In the genomic region with DNA sequence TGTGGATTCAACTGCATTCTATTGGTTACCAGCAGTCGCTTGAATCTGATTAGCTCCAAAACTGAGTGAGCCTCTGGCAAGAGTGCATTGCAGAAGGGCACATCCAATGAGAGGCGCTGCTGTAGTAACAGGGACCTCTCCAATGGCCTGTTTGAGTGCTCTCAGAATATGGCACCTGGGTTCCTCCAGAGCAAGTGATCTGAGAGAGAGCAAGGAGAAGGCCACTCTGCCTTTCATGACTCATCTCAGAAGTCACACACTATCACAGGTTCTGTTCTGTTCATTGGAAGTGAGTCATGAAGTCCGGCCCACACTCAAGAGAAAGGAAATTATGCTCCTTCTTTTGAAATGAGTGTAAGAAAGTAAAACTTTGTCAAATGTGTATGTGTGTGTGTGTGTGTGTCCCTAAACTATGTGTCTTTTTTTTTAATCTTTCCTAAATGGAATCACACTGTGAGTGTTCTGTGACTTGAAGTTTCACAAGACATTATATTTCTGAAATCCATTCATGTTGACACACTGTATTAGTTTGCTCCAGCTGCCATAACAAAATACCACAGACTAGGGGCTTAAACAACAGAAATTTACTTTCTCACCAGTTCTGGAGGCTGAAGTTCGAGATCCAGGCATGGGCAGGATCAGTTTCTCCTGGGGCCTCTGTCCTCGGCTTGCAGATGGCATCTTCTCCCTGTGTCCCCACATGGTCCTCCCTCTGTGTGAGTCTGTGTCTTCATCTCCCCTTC, we compare ENCODE assay signal across 8 cellular contexts.
DNase-seq lines count a peak whose midpoint lies in the region; ATAC-seq and TF ChIP-seq lines count a peak whose summit lies in the region.

No MANE protein-coding gene starts in this region.

- POLR2A ChIA-PET in AG04449 (lab: Yijun Ruan, JAX) = no interaction called here
- POLR2A ChIA-PET in PC-3 (lab: Charles Lee; ENCODE audit: unreplicated experiment) = no interaction called here
- POLR2A ChIA-PET in PC-9 (lab: Charles Lee; ENCODE audit: unreplicated experiment) = no interaction called here
- POLR2A ChIA-PET in T-cell (lab: Charles Lee) = no interaction called here

- H3K79me2 ChIP-seq in PC-3 (ENCODE audit: low read length) (no peaks in the 10 kb centered on the region), PC-9 (ENCODE audit: low read depth) (no peaks in the 10 kb centered on the region)

- no peaks in the 10 kb centered on the region for H3K36me3 Mint-ChIP-seq in T-cell

- ATAC-seq in GM19467 (IDR thresholded peaks at IDR 0.05; ENCODE audit: unreplicated experiment) (peak; percentile 67), PC-3 (peak; percentile 96), T-cell (replicated peaks in 1 of 4) (no peak)

- DNase-seq in AG04449 (ENCODE audit: low read depth, low spot score) (peak; percentile 63), PC-3 (peak; percentile 69), foreskin melanocyte (peak; percentile 60), PC-9 (no peak), T-cell (no peak), iPS-NIHi11 (ENCODE audit: low spot score) (no peak), T-helper 9 cell (no peak)

- peaks cover 21% of the 10 kb centered on the region for H3K4me1 ChIP-seq in PC-3 (ENCODE audit: insufficient read depth, low read length)
- H3K4me1 ChIP-seq in PC-9 (replicated peaks; ENCODE audit: insufficient read depth) = 0 out of 2 replicates have a peak, but pooled peaks cover 6% of the 10 kb centered on the region

- no peak for TF ChIP-seq CTCF in AG04449 (IDR thresholded peaks at IDR 0.05; ENCODE audit: insufficient read depth, low read length, missing control alignments)
- TF ChIP-seq CTCF in PC-3 (conservative IDR thresholded peaks at IDR 0.05; ENCODE audit: low read depth, low read length) = no peak
- no peak for TF ChIP-seq CTCF in PC-9 (conservative IDR thresholded peaks at IDR 0.05)

- H4K20me1 ChIP-seq in PC-3 (ENCODE audit: low read length) = no peaks in the 10 kb centered on the region
- H4K20me1 ChIP-seq in PC-9 (ENCODE audit: insufficient read depth) = no peaks in the 10 kb centered on the region

- H3K4me1 Mint-ChIP-seq in T-cell = no peaks in the 10 kb centered on the region

- no peaks in the 10 kb centered on the region for H3K27me3 ChIP-seq in PC-3 (ENCODE audit: low read length)
- H3K27me3 ChIP-seq in PC-9 (ENCODE audit: insufficient read depth, low read depth) = no peaks in the 10 kb centered on the region

- H3K36me3 ChIP-seq in PC-3 (ENCODE audit: low read depth, low read length) = no peaks in the 10 kb centered on the region
- no peaks in the 10 kb centered on the region for H3K36me3 ChIP-seq in PC-9 (ENCODE audit: low read depth)

- intact Hi-C loops in PC-3 (cut with micrococcal nuclease) = no loop called here
- intact Hi-C loops in PC-9 (cut with micrococcal nuclease; ENCODE audit: unreplicated experiment) = no loop called here

- no peak overlapping the region for H3K27ac Mint-ChIP-seq in T-cell

- H3K27me3 Mint-ChIP-seq in T-cell = peaks cover 10 to 20% of the 10 kb centered on the region in 2 donors

- no peak overlapping the region for H3K4me3 Mint-ChIP-seq in T-cell

- CTCF ChIA-PET in AG04449 (lab: Yijun Ruan, JAX) = interaction anchor here (3.0 kb wide), 1 partner anchor 9 kb away, joined by 10 read pairs; no protein-coding TSS in a partner anchor
- CTCF ChIA-PET in PC-3 (lab: Charles Lee) = no interaction called here
- CTCF ChIA-PET in PC-9 (lab: Charles Lee) = no interaction called here
- CTCF ChIA-PET in T-cell (lab: Charles Lee) = no interaction called here

- H3K4me3 ChIP-seq in AG04449 (ENCODE audit: low read depth, low read length) (no peak overlapping the region), PC-3 (ENCODE audit: low read length) (no peak overlapping the region), PC-9 (no peak overlapping the region)

- no peaks in the 10 kb centered on the region for H3K9me3 Mint-ChIP-seq in T-cell

- H3K4me2 ChIP-seq in PC-3 (ENCODE audit: low read length) = no peak overlapping the region
- H3K4me2 ChIP-seq in PC-9 = no peak overlapping the region

- no peaks in the 10 kb centered on the region for H3K9me3 ChIP-seq in PC-3 (ENCODE audit: low read length)
- H3K9me3 ChIP-seq in PC-9 (ENCODE audit: insufficient read depth, low read depth) = no peaks in the 10 kb centered on the region

- H3F3A ChIP-seq in PC-3 (ENCODE audit: low read length, unreplicated experiment) (no peaks in the 10 kb centered on the region), PC-9 (ENCODE audit: insufficient read depth, low read depth) (no peaks in the 10 kb centered on the region)

- H3K9ac ChIP-seq in PC-3 (ENCODE audit: low read length) = no peak overlapping the region

- H3K27ac ChIP-seq in PC-3 (ENCODE audit: low read length) (peak overlapping the region; percentile 29), PC-9 (no peak overlapping the region)

- H3K9me2 ChIP-seq in PC-3 (replicated peaks; ENCODE audit: low read length) = no peaks in the 10 kb centered on the region
- H3K9me2 ChIP-seq in PC-9 (ENCODE audit: insufficient read depth) = no peaks in the 10 kb centered on the region

- BruUV-seq in PC-3 (replicated peaks; lab: Mats Ljungman, UMichigan) (no TSS peak), PC-9 (replicated peaks; lab: Mats Ljungman, UMichigan) (no TSS peak)

- H2AFZ ChIP-seq in PC-3 (ENCODE audit: low read length) = no peak overlapping the region
- no peak overlapping the region for H2AFZ ChIP-seq in PC-9

Comparison
In these comparisons a context has a peak if more than half of its experiments do, and no peak if none do; other contexts are left out.
1. DNase-seq: peak in AG04449 (single experiment), PC-3 (single experiment) and foreskin melanocyte (single experiment); none in PC-9 (0 of 2), T-cell (0 of 34), iPS-NIHi11 (single experiment) and T-helper 9 cell (single experiment).
2. ATAC-seq: peak in GM19467 (single experiment) and PC-3 (single experiment); none in T-cell (0 of 4).